Comparison of ENCODE assay signal across 11 cellular contexts in the genomic region with DNA sequence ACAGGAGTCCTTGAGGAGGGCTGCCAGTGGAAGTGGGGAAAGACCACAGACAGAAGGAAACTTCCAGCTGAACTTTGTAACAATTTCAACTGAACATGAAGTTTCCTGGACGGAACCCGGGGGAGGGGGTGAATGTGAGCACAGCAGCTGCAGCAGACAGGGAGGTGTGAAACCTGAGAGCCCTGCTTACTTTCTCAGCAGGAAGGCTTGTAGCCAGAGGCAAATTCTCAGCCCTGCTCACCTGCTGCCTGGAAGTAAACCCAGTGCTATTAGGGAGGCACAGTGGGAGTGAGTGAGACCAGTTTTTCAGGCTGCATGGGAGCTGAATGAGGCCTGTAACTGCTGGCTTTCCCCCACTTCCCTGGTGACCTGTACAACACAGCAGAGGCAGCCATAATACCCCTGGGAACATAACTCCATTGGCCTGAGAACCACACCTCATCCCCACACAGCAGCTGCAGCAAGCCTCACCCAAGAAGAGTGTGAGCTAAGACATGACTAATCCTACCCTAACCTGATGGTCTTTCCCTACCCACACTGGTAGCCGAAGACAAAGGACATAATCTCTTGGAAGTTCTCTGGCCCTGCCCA. TPM values are rescaled to one million over a fixed set of nuclear protein-coding genes. Genes with fewer than 3 reads are reported as not detected.
A peak's percentile ranks its signal among the peaks of the same experiment; 100 is the strongest.
DNase-seq lines count a peak whose midpoint lies in the region; ATAC-seq, FAIRE-seq and TF ChIP-seq lines count a peak whose summit lies in the region.
"Had no signal": no experiment of that assay in that cellular context is flagged by ENCODE, and none has a peak within 500 bp of the region (broad histone marks: within the 10 kb centered on the region; RNA-seq: fewer than 3 reads in every experiment).

No MANE protein-coding gene starts in this region.

- DNase-seq in NCI-H146 (lab: John Stamatoyannopoulos, UW) (peak; percentile 99), astrocyte (ENCODE audit: low read depth) (no peak), omental fat pad (ENCODE audit: low spot score) (no peak), AG08395 (ENCODE audit: low spot score) (no peak), NCI-H1694 (lab: John Stamatoyannopoulos, UW) (no peak)
- DNase-seq in stimulated activated naive B cell treated with anti-CD40 and anti-IgM and Interleukin-4, amounts not matched to agents 10 μg/mL and 1 μg/mL and 100 μg/mL, for 72 hours: no peak
- no peak for DNase-seq in activated effector memory CD4-positive, alpha-beta T cell treated with Interleukin-2 at 50 U/mL for 16 hours

- no peak for TF ChIP-seq CTCF in astrocyte (IDR thresholded peaks at IDR 0.05; ENCODE audit: insufficient read depth, low read depth, low read length)
- no peak for TF ChIP-seq CTCF in omental fat pad (IDR thresholded peaks at IDR 0.05)

- no peaks in the 10 kb centered on the region for H3K36me3 Mint-ChIP-seq in astrocyte (ENCODE audit: low read depth, unreplicated experiment)
- peaks cover 0 to 4% of the 10 kb centered on the region in 2 donors for H3K36me3 Mint-ChIP-seq in stimulated activated naive B cell treated with anti-CD40 and anti-IgM and Interleukin-4, amounts not matched to agents 10 μg/mL and 1 μg/mL and 100 μg/mL, for 72 hours

- no peak overlapping the region for H3K9ac ChIP-seq in astrocyte (ENCODE audit: low read length)

- no peaks in the 10 kb centered on the region for H3K9me3 ChIP-seq in astrocyte (ENCODE audit: insufficient read depth, low read depth, low read length)

- no peaks in the 10 kb centered on the region for H3K27me3 Mint-ChIP-seq in astrocyte (ENCODE audit: low read depth, unreplicated experiment)
- peaks cover 13 to 36% of the 10 kb centered on the region in 2 donors for H3K27me3 Mint-ChIP-seq in stimulated activated naive B cell treated with anti-CD40 and anti-IgM and Interleukin-4, amounts not matched to agents 10 μg/mL and 1 μg/mL and 100 μg/mL, for 72 hours

- peak overlapping the region; percentile 41 for H3K27ac Mint-ChIP-seq in astrocyte (ENCODE audit: unreplicated experiment)
- no peak overlapping the region for H3K27ac Mint-ChIP-seq in stimulated activated naive B cell treated with anti-CD40 and anti-IgM and Interleukin-4, amounts not matched to agents 10 μg/mL and 1 μg/mL and 100 μg/mL, for 72 hours

- no peak overlapping the region for H3K27ac ChIP-seq in astrocyte (ENCODE audit: low read depth, low read length)

- no peaks in the 10 kb centered on the region for H4K20me1 ChIP-seq in astrocyte (ENCODE audit: insufficient read depth, low read length)

- peaks cover 8% of the 10 kb centered on the region for H3K9me3 Mint-ChIP-seq in astrocyte (ENCODE audit: unreplicated experiment)
- peaks cover 16 to 26% of the 10 kb centered on the region in 2 donors for H3K9me3 Mint-ChIP-seq in stimulated activated naive B cell treated with anti-CD40 and anti-IgM and Interleukin-4, amounts not matched to agents 10 μg/mL and 1 μg/mL and 100 μg/mL, for 72 hours

- no peaks in the 10 kb centered on the region for H3K27me3 ChIP-seq in astrocyte (ENCODE audit: insufficient read depth, low read length)

- H3K79me2 ChIP-seq in astrocyte (ENCODE audit: insufficient read depth, low read length): no peaks in the 10 kb centered on the region

- no peaks in the 10 kb centered on the region for H3K36me3 ChIP-seq in astrocyte (ENCODE audit: insufficient read depth, low read length)

- H3K4me2 ChIP-seq in astrocyte (ENCODE audit: low read length): no peak overlapping the region

- no peak for FAIRE-seq in astrocyte (lab: Jason Lieb, UNC)

- ATAC-seq in GM18868 (IDR thresholded peaks at IDR 0.05; ENCODE audit: unreplicated experiment) (peak; percentile 60), omental fat pad (ENCODE audit: low FRiP score) (peak; percentile 70)
- ATAC-seq in stimulated activated naive B cell treated with anti-CD40 and anti-IgM and Interleukin-4, amounts not matched to agents 10 μg/mL and 1 μg/mL and 100 μg/mL, for 72 hours (replicated peaks): no peak

- H3K4me3 Mint-ChIP-seq in astrocyte (ENCODE audit: unreplicated experiment): no peak overlapping the region
- H3K4me3 Mint-ChIP-seq in stimulated activated naive B cell treated with anti-CD40 and anti-IgM and Interleukin-4, amounts not matched to agents 10 μg/mL and 1 μg/mL and 100 μg/mL, for 72 hours: no peak overlapping the region

- no peak overlapping the region for H3K4me3 ChIP-seq in astrocyte (ENCODE audit: insufficient read depth, low read depth, low read length)
- H3K4me3 ChIP-seq: lung had no signal

- peaks cover 5% of the 10 kb centered on the region for H3K4me1 Mint-ChIP-seq in astrocyte (ENCODE audit: low read depth, unreplicated experiment)
- no peaks in the 10 kb centered on the region for H3K4me1 Mint-ChIP-seq in stimulated activated naive B cell treated with anti-CD40 and anti-IgM and Interleukin-4, amounts not matched to agents 10 μg/mL and 1 μg/mL and 100 μg/mL, for 72 hours

- no peaks in the 10 kb centered on the region for H3K4me1 ChIP-seq in astrocyte (ENCODE audit: insufficient read depth, low read length)

- no peak overlapping the region for H2AFZ ChIP-seq in astrocyte (ENCODE audit: low read depth, low read length)

RNA-seq across cellular contexts. Expression of gene SPRR2F, which starts 9.6 kb away (rescaled TPM):
- total RNA-seq in astrocyte: not detected in 2 replicates
- not detected for total RNA-seq in omental fat pad
- total RNA-seq: dermis microvascular lymphatic vessel endothelial cell, lung, temporal lobe had no signal

RNA-seq across cellular contexts. Expression of gene SPRR2G, which starts 27.8 kb away (rescaled TPM):
- total RNA-seq in astrocyte (not detected in 2 replicates), omental fat pad (not detected)
- total RNA-seq: dermis microvascular lymphatic vessel endothelial cell, lung, temporal lobe had no signal

RNA-seq across cellular contexts. Expression of gene SPRR2E, which starts 28.6 kb away (rescaled TPM):
- total RNA-seq in astrocyte (not detected in 2 replicates), omental fat pad (not detected)
- total RNA-seq: dermis microvascular lymphatic vessel endothelial cell, lung, temporal lobe had no signal

RNA-seq across cellular contexts. Expression of gene SPRR2B, which starts 51.5 kb away (rescaled TPM):
- total RNA-seq in astrocyte (not detected in 2 replicates), omental fat pad (not detected)
- total RNA-seq: dermis microvascular lymphatic vessel endothelial cell, lung, temporal lobe had no signal

Comparison
In these comparisons a context has a peak if more than half of its experiments do, and no peak if none do; other contexts are left out.
1. ATAC-seq: peak in GM18868 (single experiment) and omental fat pad (single experiment); none in stimulated activated naive B cell treated with anti-CD40 and anti-IgM and Interleukin-4, amounts not matched to agents 10 μg/mL and 1 μg/mL and 100 μg/mL, for 72 hours (0 of 2).